Comparison of ENCODE assay signal across 8 cellular contexts in the genomic region with DNA sequence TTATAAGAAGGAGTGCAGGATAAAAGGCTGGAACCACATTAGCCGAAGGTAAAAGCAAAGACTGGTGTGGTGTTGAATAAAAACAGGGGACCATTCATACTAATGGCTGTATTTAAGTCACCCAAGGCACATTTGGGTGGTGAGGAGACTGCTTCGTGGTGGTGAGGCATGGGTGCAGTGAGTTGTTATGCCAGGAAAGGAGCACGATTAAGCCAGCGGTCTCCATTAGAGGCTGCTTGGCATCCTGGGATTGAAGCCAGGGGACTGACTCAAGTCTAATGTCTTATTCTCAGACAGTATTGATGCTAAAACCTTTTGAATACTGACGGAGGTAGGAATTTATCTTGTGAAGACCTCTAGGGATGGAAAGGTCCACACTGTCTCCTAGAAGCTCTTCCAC. TPM values are rescaled to one million over a fixed set of nuclear protein-coding genes. Genes with fewer than 3 reads are reported as not detected.
DNase-seq lines count a peak whose midpoint lies in the region; ATAC-seq, FAIRE-seq and TF ChIP-seq lines count a peak whose summit lies in the region.

No MANE protein-coding gene starts in this region.

- H3K4me1 Mint-ChIP-seq in CD14-positive monocyte (peaks cover 43% of the 10 kb centered on the region), GM23338 (peaks cover 8% of the 10 kb centered on the region)

- ATAC-seq in GM23338: no peak
- no peak for ATAC-seq in GM21390 (IDR thresholded peaks at IDR 0.05; ENCODE audit: unreplicated experiment)

- H2AFZ ChIP-seq in GM23338: no peak overlapping the region

- DNase-seq in CD14-positive monocyte (ENCODE audit: low spot score) (no peak), GM23338 (ENCODE audit: low spot score) (no peak), breast epithelium (ENCODE audit: low spot score in 2 of 2) (peak in 1 of 2 donors; percentile 16), putamen (ENCODE audit: low spot score) (no peak), frontal cortex (ENCODE audit: low spot score in 2 of 2) (no peak), 8988T (no peak)

- H3K9me3 Mint-ChIP-seq in CD14-positive monocyte: no peaks in the 10 kb centered on the region
- no peaks in the 10 kb centered on the region for H3K9me3 Mint-ChIP-seq in GM23338

- peak overlapping the region; percentile 34; the same call in 1 of the 2 replicates for H3K27ac ChIP-seq in GM23338 (ENCODE audit: low read depth)
- H3K27ac ChIP-seq in breast epithelium: peak overlapping the region; percentile 54 to 78
- peak overlapping the region; percentile 61 for H3K27ac ChIP-seq in neutrophil

- H3F3A ChIP-seq in GM23338 (replicated peaks; ENCODE audit: low read depth): peaks cover 3% of the 10 kb centered on the region; the same call in 1 of the 2 replicates

- H3K79me2 ChIP-seq in GM23338 (replicated peaks; ENCODE audit: insufficient read depth): peaks cover 13% of the 10 kb centered on the region

- H3K36me3 ChIP-seq in GM23338 (ENCODE audit: insufficient read depth): no peaks in the 10 kb centered on the region
- no peaks in the 10 kb centered on the region for H3K36me3 ChIP-seq in breast epithelium
- no peaks in the 10 kb centered on the region for H3K36me3 ChIP-seq in neutrophil

- H3K36me3 Mint-ChIP-seq in CD14-positive monocyte (peaks cover 6 to 25% of the 10 kb centered on the region in 2 donors), GM23338 (ENCODE audit: low read depth) (no peaks in the 10 kb centered on the region; the same call in 2 of the 3 replicates)

- H3K4me3 Mint-ChIP-seq in CD14-positive monocyte (no peak overlapping the region), GM23338 (no peak overlapping the region)

- H3K27ac Mint-ChIP-seq in CD14-positive monocyte (peak overlapping the region; percentile 33 to 85 (median 79)), GM23338 (no peak overlapping the region)

- peaks cover 0 to 2% (median 0%) of the 10 kb centered on the region in 3 donors for H3K27me3 Mint-ChIP-seq in CD14-positive monocyte (ENCODE audit: low read depth in 3 of 3)
- H3K27me3 Mint-ChIP-seq in GM23338 (ENCODE audit: insufficient read depth, low read depth, poor library complexity): no peaks in the 10 kb centered on the region

- H4K20me1 ChIP-seq in GM23338 (replicated peaks; ENCODE audit: insufficient read depth): no peaks in the 10 kb centered on the region

- no peak overlapping the region for H3K4me2 ChIP-seq in GM23338

- TF ChIP-seq CTCF in CD14-positive monocyte (IDR thresholded peaks at IDR 0.05): no peak
- TF ChIP-seq CTCF in GM23338 (conservative IDR thresholded peaks at IDR 0.05; ENCODE audit: low read depth in 2 of 2): no peak
- no peak for TF ChIP-seq CTCF in breast epithelium (IDR thresholded peaks at IDR 0.05)
- no peak for TF ChIP-seq CTCF in neutrophil (IDR thresholded peaks at IDR 0.05)

- H3K9me3 ChIP-seq in breast epithelium (no peaks in the 10 kb centered on the region), neutrophil (no peaks in the 10 kb centered on the region)

- intact Hi-C loops in CD14-positive monocyte (cut with micrococcal nuclease): no loop called here
- intact Hi-C loops in breast epithelium (cut with DNase I; ENCODE audit: low total_unique reads): no loop called here

- peaks cover 8% of the 10 kb centered on the region for H3K4me1 ChIP-seq in GM23338 (ENCODE audit: insufficient read depth)
- peaks cover 5 to 6% of the 10 kb centered on the region in 2 donors for H3K4me1 ChIP-seq in breast epithelium
- peaks cover 10 to 14% of the 10 kb centered on the region in 2 experiments for H3K4me1 ChIP-seq in neutrophil (ENCODE audit: control insufficient read depth in 1 of 2, insufficient read depth in 1 of 2, low read depth in 1 of 2, low read length in 1 of 2)

- H3K4me3 ChIP-seq in GM23338: no peak overlapping the region
- H3K4me3 ChIP-seq in breast epithelium: peak overlapping the region; percentile 26 to 55 (median 29)
- peak overlapping the region in 1 of 2 experiments; percentile 37 for H3K4me3 ChIP-seq in neutrophil (ENCODE audit: low read depth in 1 of 2, low read length in 1 of 2)

- no peak for FAIRE-seq in frontal cortex (lab: Jason Lieb, UNC)

- H3K27me3 ChIP-seq in GM23338 (ENCODE audit: insufficient read depth) (no peaks in the 10 kb centered on the region), breast epithelium (no peaks in the 10 kb centered on the region), neutrophil (no peaks in the 10 kb centered on the region)

- no peaks in the 10 kb centered on the region for H3K9me2 ChIP-seq in GM23338 (ENCODE audit: insufficient read depth)

- TF ChIP-seq POLR2A in breast epithelium (IDR thresholded peaks at IDR 0.05): no peak

TF ChIP-seq in GM23338, 12 proteins besides CTCF, POLR2A, EP300 and RAD21:
- TF ChIP-seq EZH2phosphoT487 (IDR thresholded peaks at IDR 0.05; ENCODE audit: unreplicated experiment) (no peak), CREB1 (CRISPR knock-in tag; IDR thresholded peaks at IDR 0.05; ENCODE audit: low read depth) (no peak), JUNB (IDR thresholded peaks at IDR 0.05; ENCODE audit: unreplicated experiment) (no peak), ZNF114 (CRISPR knock-in tag; IDR thresholded peaks at IDR 0.05) (no peak), STAT1 (IDR thresholded peaks at IDR 0.05; ENCODE audit: unreplicated experiment) (no peak)
- TF ChIP-seq, protein P1, sequence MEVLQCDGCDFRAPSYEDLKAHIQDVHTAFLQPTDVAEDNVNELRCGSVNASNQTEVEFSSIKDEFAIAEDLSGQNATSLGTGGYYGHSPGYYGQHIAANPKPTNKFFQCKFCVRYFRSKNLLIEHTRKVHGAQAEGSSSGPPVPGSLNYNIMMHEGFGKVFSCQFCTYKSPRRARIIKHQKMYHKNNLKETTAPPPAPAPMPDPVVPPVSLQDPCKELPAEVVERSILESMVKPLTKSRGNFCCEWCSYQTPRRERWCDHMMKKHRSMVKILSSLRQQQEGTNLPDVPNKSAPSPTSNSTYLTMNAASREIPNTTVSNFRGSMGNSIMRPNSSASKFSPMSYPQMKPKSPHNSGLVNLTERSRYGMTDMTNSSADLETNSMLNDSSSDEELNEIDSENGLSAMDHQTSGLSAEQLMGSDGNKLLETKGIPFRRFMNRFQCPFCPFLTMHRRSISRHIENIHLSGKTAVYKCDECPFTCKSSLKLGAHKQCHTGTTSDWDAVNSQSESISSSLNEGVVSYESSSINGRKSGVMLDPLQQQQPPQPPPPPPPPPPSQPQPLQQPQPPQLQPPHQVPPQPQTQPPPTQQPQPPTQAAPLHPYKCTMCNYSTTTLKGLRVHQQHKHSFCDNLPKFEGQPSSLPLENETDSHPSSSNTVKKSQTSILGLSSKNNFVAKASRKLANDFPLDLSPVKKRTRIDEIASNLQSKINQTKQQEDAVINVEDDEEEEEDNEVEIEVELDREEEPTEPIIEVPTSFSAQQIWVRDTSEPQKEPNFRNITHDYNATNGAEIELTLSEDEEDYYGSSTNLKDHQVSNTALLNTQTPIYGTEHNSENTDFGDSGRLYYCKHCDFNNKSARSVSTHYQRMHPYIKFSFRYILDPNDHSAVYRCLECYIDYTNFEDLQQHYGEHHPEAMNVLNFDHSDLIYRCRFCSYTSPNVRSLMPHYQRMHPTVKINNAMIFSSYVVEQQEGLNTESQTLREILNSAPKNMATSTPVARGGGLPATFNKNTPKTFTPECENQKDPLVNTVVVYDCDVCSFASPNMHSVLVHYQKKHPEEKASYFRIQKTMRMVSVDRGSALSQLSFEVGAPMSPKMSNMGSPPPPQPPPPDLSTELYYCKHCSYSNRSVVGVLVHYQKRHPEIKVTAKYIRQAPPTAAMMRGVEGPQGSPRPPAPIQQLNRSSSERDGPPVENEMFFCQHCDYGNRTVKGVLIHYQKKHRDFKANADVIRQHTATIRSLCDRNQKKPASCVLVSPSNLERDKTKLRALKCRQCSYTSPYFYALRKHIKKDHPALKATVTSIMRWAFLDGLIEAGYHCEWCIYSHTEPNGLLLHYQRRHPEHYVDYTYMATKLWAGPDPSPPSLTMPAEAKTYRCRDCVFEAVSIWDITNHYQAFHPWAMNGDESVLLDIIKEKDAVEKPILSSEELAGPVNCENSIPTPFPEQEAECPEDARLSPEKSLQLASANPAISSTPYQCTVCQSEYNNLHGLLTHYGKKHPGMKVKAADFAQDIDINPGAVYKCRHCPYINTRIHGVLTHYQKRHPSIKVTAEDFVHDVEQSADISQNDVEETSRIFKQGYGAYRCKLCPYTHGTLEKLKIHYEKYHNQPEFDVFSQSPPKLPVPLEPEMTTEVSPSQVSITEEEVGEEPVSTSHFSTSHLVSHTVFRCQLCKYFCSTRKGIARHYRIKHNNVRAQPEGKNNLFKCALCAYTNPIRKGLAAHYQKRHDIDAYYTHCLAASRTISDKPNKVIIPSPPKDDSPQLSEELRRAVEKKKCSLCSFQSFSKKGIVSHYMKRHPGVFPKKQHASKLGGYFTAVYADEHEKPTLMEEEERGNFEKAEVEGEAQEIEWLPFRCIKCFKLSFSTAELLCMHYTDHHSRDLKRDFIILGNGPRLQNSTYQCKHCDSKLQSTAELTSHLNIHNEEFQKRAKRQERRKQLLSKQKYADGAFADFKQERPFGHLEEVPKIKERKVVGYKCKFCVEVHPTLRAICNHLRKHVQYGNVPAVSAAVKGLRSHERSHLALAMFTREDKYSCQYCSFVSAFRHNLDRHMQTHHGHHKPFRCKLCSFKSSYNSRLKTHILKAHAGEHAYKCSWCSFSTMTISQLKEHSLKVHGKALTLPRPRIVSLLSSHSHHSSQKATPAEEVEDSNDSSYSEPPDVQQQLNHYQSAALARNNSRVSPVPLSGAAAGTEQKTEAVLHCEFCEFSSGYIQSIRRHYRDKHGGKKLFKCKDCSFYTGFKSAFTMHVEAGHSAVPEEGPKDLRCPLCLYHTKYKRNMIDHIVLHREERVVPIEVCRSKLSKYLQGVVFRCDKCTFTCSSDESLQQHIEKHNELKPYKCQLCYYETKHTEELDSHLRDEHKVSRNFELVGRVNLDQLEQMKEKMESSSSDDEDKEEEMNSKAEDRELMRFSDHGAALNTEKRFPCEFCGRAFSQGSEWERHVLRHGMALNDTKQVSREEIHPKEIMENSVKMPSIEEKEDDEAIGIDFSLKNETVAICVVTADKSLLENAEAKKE (CRISPR knock-in tag; IDR thresholded peaks at IDR 0.05): no peak

RNA-seq across cellular contexts. Expression of gene FEM1B, which starts 21.9 kb away (rescaled TPM):
- polyA plus RNA-seq in CD14-positive monocyte: 10 to 100 TPM; 26.0 to 26.4 TPM
- total RNA-seq in GM23338 (2014; rRNA removed; shearing (Covaris generic)): 82.0 and 82.4 TPM in 2 replicates
- polyA plus RNA-seq in GM23338 (2016; fragmentation: Nextera tagmentation; extraction: Ambion mirVana): 11.6 and 13.0 TPM in 2 replicates
- total RNA-seq in breast epithelium: 10 to 100 TPM; 48.5 to 82.7 (median 60.0) TPM
- total RNA-seq in frontal cortex: 213 TPM
